Comparison of ENCODE assay signal across 8 cellular contexts in genomic region chr10:22340362-22341189, GRCh38. TPM values are rescaled to one million over a fixed set of nuclear protein-coding genes. Genes with fewer than 3 reads are reported as not detected.
DNase-seq lines count a peak whose midpoint lies in the region; ATAC-seq, FAIRE-seq and TF ChIP-seq lines count a peak whose summit lies in the region.

No MANE protein-coding gene starts in this region.

- peaks cover 63% of the 10 kb centered on the region for H3F3A ChIP-seq in neural progenitor cell (ENCODE audit: low read depth)

- no peaks in the 10 kb centered on the region; the same call in 1 of the 2 replicates for H3K27me3 ChIP-seq in Caco-2 (replicated peaks; ENCODE audit: control insufficient read depth, insufficient read depth, low read length)
- peaks cover 100% of the 10 kb centered on the region for H3K27me3 ChIP-seq in neural progenitor cell

- H4K20me1 ChIP-seq in OCI-LY7 (ENCODE audit: insufficient read depth, low read length) (no peaks in the 10 kb centered on the region), neural progenitor cell (ENCODE audit: low read depth) (peaks cover 32% of the 10 kb centered on the region)

- H3K27ac ChIP-seq in OCI-LY7 (ENCODE audit: low read depth, low read length, poor library complexity, severe bottlenecking) (no peak overlapping the region), neural progenitor cell (no peak overlapping the region)

- H3K4me1 ChIP-seq in Caco-2 (peaks cover 5% of the 10 kb centered on the region; the same call in 1 of the 2 replicates), OCI-LY7 (ENCODE audit: insufficient read depth, low read length, poor library complexity, severe bottlenecking) (peaks cover 10% of the 10 kb centered on the region), neural progenitor cell (peaks cover 19% of the 10 kb centered on the region)

- H3K9ac ChIP-seq in neural progenitor cell, result no peak overlapping the region

- POLR2A ChIA-PET in Caco-2 (lab: Charles Lee) (interaction anchor here (0.5 to 1.2 kb wide), 13 partner anchors 13 to 821 kb away, joined by 3 to 16 read pairs (median 4); partner anchors contain the start of gene COMMD3), OCI-LY7 (lab: Charles Lee) (interaction anchor here (0.6 to 2.8 kb wide), 9 partner anchors 9 to 112 kb away, joined by 3 to 10 read pairs (median 4); partner anchors contain the start of gene COMMD3)

- H2AFZ ChIP-seq in OCI-LY7 (ENCODE audit: low read length), result peak overlapping the region; percentile 76
- H2AFZ ChIP-seq in neural progenitor cell (replicated peaks), result peak overlapping the region; percentile 88

- H3K9me3 ChIP-seq in Caco-2, result no peaks in the 10 kb centered on the region
- H3K9me3 ChIP-seq in OCI-LY7 (ENCODE audit: low read length), result no peaks in the 10 kb centered on the region
- H3K9me3 ChIP-seq in neural progenitor cell (ENCODE audit: low read depth), result no peaks in the 10 kb centered on the region

- no peak for FAIRE-seq in frontal cortex (lab: Jason Lieb, UNC)

- H3K4me3 ChIP-seq in Caco-2 (ENCODE audit: low read depth, low read length) (peak overlapping the region; percentile 74), OCI-LY7 (ENCODE audit: low read depth, low read length, poor library complexity, severe bottlenecking) (peak overlapping the region; percentile 76), neural progenitor cell (peak overlapping the region; percentile 69)

- H3K27me3 Mint-ChIP-seq in Caco-2 (ENCODE audit: insufficient read depth, unreplicated experiment) (peaks cover 5% of the 10 kb centered on the region), neural progenitor cell (ENCODE audit: insufficient read depth, low read depth) (peaks cover 72% of the 10 kb centered on the region)
- peaks cover 83% of the 10 kb centered on the region for H3K27me3 Mint-ChIP-seq in activated naive CD4-positive, alpha-beta T cell treated with anti-CD3 and anti-CD28 coated beads, Interleukin-2, amount 10 ng/mL, durations not matched to agents 7 days and 5 days

- H3K36me3 Mint-ChIP-seq in Caco-2 (ENCODE audit: insufficient read depth, unreplicated experiment) (peaks cover 12% of the 10 kb centered on the region), neural progenitor cell (no peaks in the 10 kb centered on the region)
- H3K36me3 Mint-ChIP-seq in activated naive CD4-positive, alpha-beta T cell treated with anti-CD3 and anti-CD28 coated beads, Interleukin-2, amount 10 ng/mL, durations not matched to agents 7 days and 5 days, result peaks cover 10% of the 10 kb centered on the region

- H3K27ac Mint-ChIP-seq in Caco-2 (ENCODE audit: unreplicated experiment), result peak overlapping the region; percentile 93
- H3K27ac Mint-ChIP-seq in activated naive CD4-positive, alpha-beta T cell treated with anti-CD3 and anti-CD28 coated beads, Interleukin-2, amount 10 ng/mL, durations not matched to agents 7 days and 5 days, result peak overlapping the region; percentile 86
- no peak overlapping the region for H3K27ac Mint-ChIP-seq in neural progenitor cell

- H3K9me3 Mint-ChIP-seq in Caco-2 (ENCODE audit: unreplicated experiment), result no peaks in the 10 kb centered on the region
- H3K9me3 Mint-ChIP-seq in activated naive CD4-positive, alpha-beta T cell treated with anti-CD3 and anti-CD28 coated beads, Interleukin-2, amount 10 ng/mL, durations not matched to agents 7 days and 5 days, result no peaks in the 10 kb centered on the region
- H3K9me3 Mint-ChIP-seq in neural progenitor cell, result peaks cover 4% of the 10 kb centered on the region

- DNase-seq in Caco-2, result peak; percentile 70 to 82
- DNase-seq in OCI-LY7 (ENCODE audit: low spot score), result peak; percentile 76
- DNase-seq in activated naive CD4-positive, alpha-beta T cell treated with anti-CD3 and anti-CD28 coated beads, Interleukin-2, amount 10 ng/mL, durations not matched to agents 7 days and 5 days, result peak; percentile 73
- peak; percentile 70 to 84 for DNase-seq in frontal cortex (ENCODE audit: low spot score in 2 of 2)
- DNase-seq in neural progenitor cell (ENCODE audit: low spot score), result peak; percentile 86
- no peak for DNase-seq in pons (ENCODE audit: low spot score)

- peak overlapping the region; percentile 82 for H3K4me2 ChIP-seq in OCI-LY7 (ENCODE audit: low read length)
- H3K4me2 ChIP-seq in neural progenitor cell, result peak overlapping the region; percentile 76

- H3K4me1 Mint-ChIP-seq in Caco-2 (ENCODE audit: low read depth, unreplicated experiment) (peaks cover 7% of the 10 kb centered on the region), neural progenitor cell (peaks cover 22% of the 10 kb centered on the region)
- peaks cover 51% of the 10 kb centered on the region for H3K4me1 Mint-ChIP-seq in activated naive CD4-positive, alpha-beta T cell treated with anti-CD3 and anti-CD28 coated beads, Interleukin-2, amount 10 ng/mL, durations not matched to agents 7 days and 5 days

- no peaks in the 10 kb centered on the region for H3K36me3 ChIP-seq in Caco-2 (ENCODE audit: control insufficient read depth, insufficient read depth, low read length)
- H3K36me3 ChIP-seq in OCI-LY7 (ENCODE audit: insufficient read depth, low read length), result no peaks in the 10 kb centered on the region
- H3K36me3 ChIP-seq in neural progenitor cell, result no peaks in the 10 kb centered on the region

- H3K4me3 Mint-ChIP-seq in Caco-2 (ENCODE audit: unreplicated experiment), result peak overlapping the region; percentile 91
- peak overlapping the region; percentile 89 for H3K4me3 Mint-ChIP-seq in activated naive CD4-positive, alpha-beta T cell treated with anti-CD3 and anti-CD28 coated beads, Interleukin-2, amount 10 ng/mL, durations not matched to agents 7 days and 5 days
- peak overlapping the region; percentile 93 for H3K4me3 Mint-ChIP-seq in neural progenitor cell

- H3K9me2 ChIP-seq in OCI-LY7 (ENCODE audit: insufficient read depth, low read length), result no peaks in the 10 kb centered on the region

- intact Hi-C loops in Caco-2 (cut with micrococcal nuclease; ENCODE audit: unreplicated experiment), result loop anchor here (1.0 to 5.0 kb wide), 4 partner anchors 18 to 97 kb away; partner anchors contain the start of gene COMMD3
- intact Hi-C loops in OCI-LY7 (cut with micrococcal nuclease; ENCODE audit: unreplicated experiment), result loop anchor here (2.0 kb wide), 2 partner anchors 24 to 38 kb away; partner anchors contain the start of gene COMMD3

- H3K79me2 ChIP-seq in OCI-LY7 (ENCODE audit: insufficient read depth, low read depth, low read length) (no peaks in the 10 kb centered on the region), neural progenitor cell (ENCODE audit: low read depth) (no peaks in the 10 kb centered on the region)

- ATAC-seq in GM19351 (IDR thresholded peaks at IDR 0.05; ENCODE audit: unreplicated experiment), result peak; percentile 38
- peak; percentile 36 for ATAC-seq in HG03378 (IDR thresholded peaks at IDR 0.05; ENCODE audit: unreplicated experiment)

- BruUV-seq in Caco-2 (replicated peaks; lab: Mats Ljungman, UMichigan) (no TSS peak), OCI-LY7 (replicated peaks; lab: Mats Ljungman, UMichigan) (no TSS peak)

- TF ChIP-seq CTCF in Caco-2 (IDR thresholded peaks at IDR 0.05; ENCODE audit: insufficient read depth in 1 of 2, low read depth in 1 of 2, low read length in 1 of 2, severe bottlenecking in 1 of 2, unreplicated experiment in 1 of 2) (no peak), OCI-LY7 (conservative IDR thresholded peaks at IDR 0.05; ENCODE audit: low read length) (no peak), neural progenitor cell (IDR thresholded peaks at IDR 0.05) (no peak)

- CTCF ChIA-PET in Caco-2 (lab: Charles Lee), result interaction anchor here (0.6 to 1.3 kb wide), 14 partner anchors 16 to 1470 kb away, joined by 3 to 10 read pairs (median 3); partner anchors contain the start of gene COMMD3
- CTCF ChIA-PET in OCI-LY7 (lab: Charles Lee; ENCODE audit: unreplicated experiment), result interaction anchor here (0.9 kb wide), 1 partner anchor 18 kb away, joined by 4 read pairs; no protein-coding TSS in a partner anchor
- CTCF ChIA-PET in activated naive CD4-positive, alpha-beta T cell treated with anti-CD3 and anti-CD28 coated beads, Interleukin-2, amount 10 ng/mL, durations not matched to agents 7 days and 5 days (lab: Charles Lee), result interaction anchor here (0.6 to 1.4 kb wide), 3 partner anchors 22 to 343 kb away, joined by 3 read pairs; no protein-coding TSS in a partner anchor

RNA-seq across cellular contexts. Expression of gene SPAG6, which starts 4.7 kb away (rescaled TPM):
- total RNA-seq in Caco-2 (2022) (0.79 and 0.81 TPM in 2 replicates), OCI-LY7 (2022) (not detected in 2 replicates), frontal cortex (0.41 TPM), neural progenitor cell (ENCODE audit: low replicate concordance) (0.71 and 2.3 TPM in 2 replicates)
- total RNA-seq in OCI-LY7 (2014; rRNA removed; shearing (Covaris generic)), result not detected in 2 replicates

RNA-seq across cellular contexts. Expression of gene BMI1, which starts 19.7 kb away (rescaled TPM):
- total RNA-seq in Caco-2 (2022) (118 and 121 TPM in 2 replicates), OCI-LY7 (2022) (17.8 and 19.4 TPM in 2 replicates), frontal cortex (129 TPM), neural progenitor cell (ENCODE audit: low replicate concordance) (39.9 and 59.1 TPM in 2 replicates)
- total RNA-seq in OCI-LY7 (2014; rRNA removed; shearing (Covaris generic)), result 5.7 and 7.4 TPM in 2 replicates

RNA-seq across cellular contexts. Expression of gene COMMD3, which starts 24.4 kb away (rescaled TPM):
- total RNA-seq in Caco-2 (2022), result 50.7 and 55.4 TPM in 2 replicates
- total RNA-seq in OCI-LY7 (2014; rRNA removed; shearing (Covaris generic)), result 24.6 and 30.1 TPM in 2 replicates
- total RNA-seq in OCI-LY7 (2022), result 50.8 and 53.0 TPM in 2 replicates
- 65.6 TPM for total RNA-seq in frontal cortex
- total RNA-seq in neural progenitor cell (ENCODE audit: low replicate concordance), result 13.6 and 16.3 TPM in 2 replicates
